Comparison of ENCODE assay signal across 30 cellular contexts in genomic region chr18:75582406-75582821, GRCh38.
A peak's percentile ranks its signal among the peaks of the same experiment; 100 is the strongest.
DNase-seq lines count a peak whose midpoint lies in the region; FAIRE-seq and TF ChIP-seq lines count a peak whose summit lies in the region.
"Had no signal": no experiment of that assay in that cellular context is flagged by ENCODE, and none has a peak within 500 bp of the region (broad histone marks: within the 10 kb centered on the region; RNA-seq: fewer than 3 reads in every experiment).

No MANE protein-coding gene starts in this region.

- in situ Hi-C loops in transverse colon (cut with MboI; ENCODE audit: low pct_ligation_motif_present in 1 of 4, low pct_unique_long_range_greater_than_20kb in 1 of 4, low sequenced_read_pairs in 3 of 4): no loop called here

- CTCF ChIA-PET in Caco-2 (lab: Charles Lee): no interaction called here

- intact Hi-C loops in spleen (cut with DNase I; ENCODE audit: low total_unique reads) (no loop called here), Caco-2 (cut with micrococcal nuclease; ENCODE audit: unreplicated experiment) (no loop called here), transverse colon (cut with DNase I; ENCODE audit: low total_unique reads) (no loop called here)

- H3K27ac ChIP-seq in smooth muscle cell (ENCODE audit: low read depth): no peak overlapping the region
- H3K27ac ChIP-seq in spleen: no peak overlapping the region
- H3K27ac ChIP-seq in WERI-Rb-1: no peak overlapping the region
- no peak overlapping the region for H3K27ac ChIP-seq in transverse colon
- H3K27ac ChIP-seq: breast epithelium, epithelial cell of prostate, heart right ventricle, parathyroid adenoma, PC-9 had no signal

- FAIRE-seq in D721Med (lab: Jason Lieb, UNC) (peak; percentile 89), endometrium (lab: Jason Lieb, UNC) (peak; percentile 8)
- FAIRE-seq: GM12892 had no signal

- no peak overlapping the region for H3K4me3 Mint-ChIP-seq in Caco-2 (ENCODE audit: unreplicated experiment)
- H3K4me3 Mint-ChIP-seq: activated CD4-positive, alpha-beta T cell treated with anti-CD3 and anti-CD28 coated beads, Interleukin-2, amount 10 ng/mL, durations not matched to agents 7 days and 5 days; activated T-cell treated with anti-CD3 and anti-CD28 coated beads, Interleukin-2, amount 50 U/mL, for 4 hours; B cell; IgD-negative memory B cell; stimulated activated naive B cell treated with anti-CD40 and anti-IgM and Interleukin-4, amounts not matched to agents 10 μg/mL and 1 μg/mL and 100 μg/mL, for 72 hours; WTC11 had no signal

- H3K4me1 ChIP-seq in smooth muscle cell (ENCODE audit: low read depth): peaks cover 4% of the 10 kb centered on the region
- no peaks in the 10 kb centered on the region for H3K4me1 ChIP-seq in spleen
- H3K4me1 ChIP-seq in Caco-2: no peaks in the 10 kb centered on the region
- no peaks in the 10 kb centered on the region for H3K4me1 ChIP-seq in transverse colon
- H3K4me1 ChIP-seq: breast epithelium, heart right ventricle, parathyroid adenoma, suprapubic skin had no signal

- TF ChIP-seq CTCF in D721Med (IDR thresholded peaks at IDR 0.05; ENCODE audit: insufficient read depth, missing control alignments) (no peak), smooth muscle cell (IDR thresholded peaks at IDR 0.05; ENCODE audit: borderline replicate concordance, insufficient read depth, poor library complexity, severe bottlenecking) (no peak), spleen (IDR thresholded peaks at IDR 0.05 in 8 of 11, conservative IDR thresholded peaks at IDR 0.05 in 3 of 11) (no peak), Caco-2 (IDR thresholded peaks at IDR 0.05; ENCODE audit: insufficient read depth in 1 of 2, low read depth in 1 of 2, low read length in 1 of 2, severe bottlenecking in 1 of 2, unreplicated experiment in 1 of 2) (no peak), WERI-Rb-1 (IDR thresholded peaks at IDR 0.05; ENCODE audit: low read depth, low read length) (no peak), transverse colon (IDR thresholded peaks at IDR 0.05) (no peak)

- no peaks in the 10 kb centered on the region for H3K36me3 Mint-ChIP-seq in Caco-2 (ENCODE audit: insufficient read depth, unreplicated experiment)
- H3K36me3 Mint-ChIP-seq: stimulated activated naive B cell treated with anti-CD40 and anti-IgM and Interleukin-4, amounts not matched to agents 10 μg/mL and 1 μg/mL and 100 μg/mL, for 72 hours; WTC11 had no signal

- peak overlapping the region; percentile 2 for H3K4me2 ChIP-seq in smooth muscle cell
- H3K4me2 ChIP-seq: PC-9 had no signal

- POLR2A ChIA-PET in Caco-2 (lab: Charles Lee): no interaction called here

- DNase-seq in D721Med (ENCODE audit: insufficient read length, low spot score) (no peak), M059J (ENCODE audit: low read depth) (peak; percentile 3), smooth muscle cell (lab: John Stamatoyannopoulos, UW; ENCODE audit: unreplicated experiment) (no peak), spleen (no peak), Caco-2 (no peak), WERI-Rb-1 (no peak), transverse colon (no peak)
- DNase-seq: activated CD4-positive, alpha-beta T cell treated with anti-CD3 and anti-CD28 coated beads, Interleukin-2, amount 10 ng/mL, durations not matched to agents 7 days and 5 days; activated gamma-delta T cell treated with Interleukin-2 at 50 U/mL for 16 hours; activated T-cell treated with anti-CD3 and anti-CD28 coated beads, Interleukin-2, amount 50 U/mL, for 4 hours; DMS79 treated with DMSO at 0.1 percent for 48 hours; foreskin melanocyte; heart right ventricle; mucosa of descending colon; NCI-H1105 treated with DMSO at 0.1 percent for 48 hours; NCI-H1930; NCI-H526; PC-9; right cardiac atrium; Right ventricle myocardium superior; stimulated activated naive B cell treated with anti-CD40 and anti-IgM and Interleukin-4, amounts not matched to agents 10 μg/mL and 1 μg/mL and 100 μg/mL, for 72 hours had no signal

- 64% methylated on average over 3 of the region's 3 CpGs for WGBS in smooth muscle cell (ENCODE audit: low lambda C conversion rate)
- WGBS in spleen, 5 donors: 64 to 79% (median 75%) methylated on average over 3 of the region's 3 CpGs
- WGBS in transverse colon (ENCODE audit: low coverage in 1 of 2), 2 donors: 68 to 78% methylated on average over 3 of the region's 3 CpGs

- H3K9me3 Mint-ChIP-seq in Caco-2 (ENCODE audit: unreplicated experiment): no peaks in the 10 kb centered on the region
- H3K9me3 Mint-ChIP-seq: activated CD4-positive, alpha-beta T cell treated with anti-CD3 and anti-CD28 coated beads, Interleukin-2, amount 10 ng/mL, durations not matched to agents 7 days and 5 days; activated T-cell treated with anti-CD3 and anti-CD28 coated beads, Interleukin-2, amount 50 U/mL, for 4 hours had no signal

- TF ChIP-seq POLR2A in spleen (IDR thresholded peaks at IDR 0.05) (no peak), transverse colon (IDR thresholded peaks at IDR 0.05) (no peak)

- H3K9me3 ChIP-seq in smooth muscle cell (replicated peaks; ENCODE audit: low read depth) (no peaks in the 10 kb centered on the region), spleen (no peaks in the 10 kb centered on the region), Caco-2 (no peaks in the 10 kb centered on the region), WERI-Rb-1 (ENCODE audit: severe bottlenecking) (no peaks in the 10 kb centered on the region), transverse colon (no peaks in the 10 kb centered on the region)
- H3K9me3 ChIP-seq: breast epithelium, heart right ventricle, mucosa of descending colon, suprapubic skin had no signal

- no peaks in the 10 kb centered on the region for H3K4me1 Mint-ChIP-seq in Caco-2 (ENCODE audit: low read depth, unreplicated experiment)
- H3K4me1 Mint-ChIP-seq: activated CD4-positive, alpha-beta T cell treated with anti-CD3 and anti-CD28 coated beads, Interleukin-2, amount 10 ng/mL, durations not matched to agents 7 days and 5 days; B cell; IgD-negative memory B cell; stimulated activated naive B cell treated with anti-CD40 and anti-IgM and Interleukin-4, amounts not matched to agents 10 μg/mL and 1 μg/mL and 100 μg/mL, for 72 hours had no signal

- H3K27me3 Mint-ChIP-seq in Caco-2 (ENCODE audit: insufficient read depth, unreplicated experiment): peaks cover 5% of the 10 kb centered on the region
- H3K27me3 Mint-ChIP-seq: activated CD4-positive, alpha-beta T cell treated with anti-CD3 and anti-CD28 coated beads, Interleukin-2, amount 10 ng/mL, durations not matched to agents 7 days and 5 days; B cell; IgD-negative memory B cell; stimulated activated naive B cell treated with anti-CD40 and anti-IgM and Interleukin-4, amounts not matched to agents 10 μg/mL and 1 μg/mL and 100 μg/mL, for 72 hours had no signal

- no TSS peak for BruUV-seq in Caco-2 (replicated peaks; lab: Mats Ljungman, UMichigan)

- no peaks in the 10 kb centered on the region for H3K27me3 ChIP-seq in smooth muscle cell (ENCODE audit: low read depth)
- H3K27me3 ChIP-seq in spleen (replicated peaks in 1 of 7): no peaks in the 10 kb centered on the region
- no peaks in the 10 kb centered on the region for H3K27me3 ChIP-seq in Caco-2 (replicated peaks; ENCODE audit: control insufficient read depth, insufficient read depth, low read length)
- H3K27me3 ChIP-seq in WERI-Rb-1 (ENCODE audit: insufficient read depth, low read depth, severe bottlenecking): no peaks in the 10 kb centered on the region
- no peaks in the 10 kb centered on the region for H3K27me3 ChIP-seq in transverse colon
- H3K27me3 ChIP-seq: breast epithelium, heart right ventricle, suprapubic skin had no signal

- no peak overlapping the region for H3K9ac ChIP-seq in smooth muscle cell (ENCODE audit: low read depth)
- H3K9ac ChIP-seq: parathyroid adenoma had no signal

- H3K36me3 ChIP-seq in smooth muscle cell (ENCODE audit: low read depth) (no peaks in the 10 kb centered on the region), spleen (no peaks in the 10 kb centered on the region), Caco-2 (ENCODE audit: control insufficient read depth, insufficient read depth, low read length) (no peaks in the 10 kb centered on the region), WERI-Rb-1 (no peaks in the 10 kb centered on the region), transverse colon (no peaks in the 10 kb centered on the region)
- H3K36me3 ChIP-seq: breast epithelium, heart right ventricle, suprapubic skin had no signal

- H3K79me2 ChIP-seq in smooth muscle cell (ENCODE audit: low read depth): no peaks in the 10 kb centered on the region
- H3K79me2 ChIP-seq: parathyroid adenoma had no signal

- H3K27ac Mint-ChIP-seq in Caco-2 (ENCODE audit: unreplicated experiment): no peak overlapping the region
- H3K27ac Mint-ChIP-seq: activated CD4-positive, alpha-beta T cell treated with anti-CD3 and anti-CD28 coated beads, Interleukin-2, amount 10 ng/mL, durations not matched to agents 7 days and 5 days; B cell; IgD-negative memory B cell; stimulated activated naive B cell treated with anti-CD40 and anti-IgM and Interleukin-4, amounts not matched to agents 10 μg/mL and 1 μg/mL and 100 μg/mL, for 72 hours; WTC11 had no signal

- H3K4me3 ChIP-seq in smooth muscle cell: no peak overlapping the region
- H3K4me3 ChIP-seq in spleen: no peak overlapping the region
- H3K4me3 ChIP-seq in Caco-2 (ENCODE audit: low read depth, low read length): no peak overlapping the region
- H3K4me3 ChIP-seq in WERI-Rb-1 (ENCODE audit: low read depth, low read length): no peak overlapping the region
- no peak overlapping the region for H3K4me3 ChIP-seq in transverse colon
- H3K4me3 ChIP-seq: breast epithelium, heart right ventricle, mucosa of descending colon, PC-9, suprapubic skin had no signal

- H4K20me1 ChIP-seq in smooth muscle cell (ENCODE audit: low read depth): no peaks in the 10 kb centered on the region

- H2AFZ ChIP-seq in smooth muscle cell (ENCODE audit: low read depth): peak overlapping the region; percentile 66
- H2AFZ ChIP-seq: parathyroid adenoma, PC-9 had no signal

- TF ChIP-seq EP300 in transverse colon (IDR thresholded peaks at IDR 0.05; ENCODE audit: low read depth): no peak

- no peaks in the 10 kb centered on the region for H3F3A ChIP-seq in smooth muscle cell (ENCODE audit: low read depth)
